20 cellular contexts compared by ENCODE assay signal in genomic region chr14:55153951-55154350, GRCh38. TPM values are rescaled to one million over a fixed set of nuclear protein-coding genes. Genes with fewer than 3 reads are reported as not detected.
"Had no signal": no experiment of that assay in that cellular context is flagged by ENCODE, and none has a peak within 500 bp of the region (broad histone marks: within the 10 kb centered on the region; RNA-seq: fewer than 3 reads in every experiment).

No MANE protein-coding gene starts in this region.

- H3K4me1 ChIP-seq: esophagus muscularis mucosa, gastrocnemius medialis, heart right ventricle, testis, tibial nerve, upper lobe of right lung, vagina had no signal

- H3K36me3 ChIP-seq: esophagus muscularis mucosa, gastrocnemius medialis, tibial nerve, upper lobe of right lung, vagina had no signal

- FAIRE-seq: islet of Langerhans had no signal

- H3K27me3 ChIP-seq: esophagus muscularis mucosa, gastrocnemius medialis, heart right ventricle, testis, tibial nerve, upper lobe of right lung, vagina had no signal

- DNase-seq: effector memory CD8-positive, alpha-beta T cell; gastrocnemius medialis; heart right ventricle; hypothalamus; kidney glomerular epithelial cell; naive thymus-derived CD4-positive, alpha-beta T cell; nephron progenitor cell; posterior cingulate gyrus; stimulated activated CD4-positive, alpha-beta T cell treated with anti-CD3 and anti-CD28 coated beads, Interleukin-2, amount 100 ng/mL, for 24 hours; stimulated activated CD4-positive, alpha-beta T cell treated with anti-CD3 and anti-CD28 coated beads, Interleukin-4, amount 100 ng/mL, for 4 hours; stimulated activated naive B cell treated with anti-CD40 and anti-IgM and Interleukin-4, amounts not matched to agents 10 μg/mL and 1 μg/mL and 100 μg/mL, for 72 hours; stimulated activated naive CD8-positive, alpha-beta T cell treated with anti-CD3 and anti-CD28 coated beads, Interleukin-15, amount 100 ng/mL, for 72 hours; testis; upper lobe of right lung had no signal

- H3K4me3 ChIP-seq: esophagus muscularis mucosa, gastrocnemius medialis, heart right ventricle, skin epidermis, testis, tibial nerve, upper lobe of right lung, vagina had no signal

- H3K27ac ChIP-seq: epithelial cell of prostate, esophagus muscularis mucosa, gastrocnemius medialis, heart right ventricle, skin epidermis, testis, tibial nerve, upper lobe of right lung, vagina had no signal

RNA-seq across cellular contexts. Expression of gene DLGAP5, which starts 37.4 kb away (rescaled TPM):
- polyA plus RNA-seq: naive thymus-derived CD4-positive, alpha-beta T cell had no signal
